9 cellular contexts compared by ENCODE assay signal in the genomic region with DNA sequence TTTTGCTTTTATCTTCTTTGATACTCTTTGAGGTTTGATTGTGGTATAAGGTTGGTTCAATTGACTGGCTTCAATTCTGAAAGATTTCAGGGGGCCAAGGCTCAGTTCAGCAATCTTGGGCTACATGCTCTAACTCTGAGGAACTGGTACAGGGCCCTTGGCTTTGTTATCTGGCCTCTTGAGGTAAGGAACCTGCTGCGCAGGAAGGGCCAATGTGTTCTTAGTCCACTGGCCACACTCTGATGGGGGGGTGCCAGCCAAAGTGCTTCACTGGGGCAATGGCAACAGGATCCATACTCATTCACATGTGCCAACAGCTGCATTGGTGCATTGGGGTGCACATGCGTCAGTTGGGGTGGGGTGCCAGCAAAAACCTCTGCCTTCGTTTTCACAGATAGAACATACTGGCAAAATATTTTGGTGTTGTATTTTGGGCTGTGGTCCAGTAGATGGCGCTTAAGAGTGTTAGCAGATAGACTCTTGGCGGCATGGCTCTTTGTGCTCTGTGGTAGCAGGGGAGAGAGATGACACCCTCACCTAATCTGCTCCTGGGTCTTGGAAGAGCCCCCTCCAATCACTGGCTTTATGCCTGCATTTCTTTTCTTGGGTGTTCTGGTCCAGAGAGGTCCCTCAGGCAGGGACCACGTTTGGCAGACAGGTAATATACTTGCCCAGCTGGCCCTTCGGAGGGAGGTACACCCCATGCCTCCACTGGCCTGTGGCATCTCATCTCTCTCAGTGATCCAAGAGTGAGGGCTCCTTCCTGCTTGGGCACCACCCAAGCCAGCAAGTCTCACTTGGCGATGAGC.
DNase-seq lines count a peak whose midpoint lies in the region; ATAC-seq and TF ChIP-seq lines count a peak whose summit lies in the region.
"Had no signal": no experiment of that assay in that cellular context is flagged by ENCODE, and none has a peak within 500 bp of the region (broad histone marks: within the 10 kb centered on the region; RNA-seq: fewer than 3 reads in every experiment).

No MANE protein-coding gene starts in this region.

- H3K4me2 ChIP-seq in OCI-LY3 (ENCODE audit: low read length): peak overlapping the region; percentile 27

- H3K4me3 ChIP-seq in AG04449 (ENCODE audit: low read depth, low read length) (no peak overlapping the region), OCI-LY3 (ENCODE audit: low read length) (no peak overlapping the region)
- H3K4me3 ChIP-seq: upper lobe of left lung had no signal

- POLR2A ChIA-PET in AG04449 (lab: Yijun Ruan, JAX): no interaction called here

- no peaks in the 10 kb centered on the region for H3K79me2 ChIP-seq in OCI-LY3 (ENCODE audit: low read length)

- peak; percentile 55 for ATAC-seq in HG02678 (IDR thresholded peaks at IDR 0.05; ENCODE audit: unreplicated experiment)

- peak overlapping the region; percentile 89 for H2AFZ ChIP-seq in OCI-LY3 (ENCODE audit: low read depth, low read length)

- H3K27me3 ChIP-seq in OCI-LY3 (ENCODE audit: low read depth, low read length): no peaks in the 10 kb centered on the region
- H3K27me3 ChIP-seq: upper lobe of left lung had no signal

- peak; percentile 45 for TF ChIP-seq CTCF in AG04449 (IDR thresholded peaks at IDR 0.05; ENCODE audit: insufficient read depth, low read length, missing control alignments)
- TF ChIP-seq CTCF in GM10266 (IDR thresholded peaks at IDR 0.05; ENCODE audit: control insufficient read depth, insufficient read depth, low read depth, missing control alignments): peak; percentile 59
- peak; percentile 68 for TF ChIP-seq CTCF in OCI-LY3 (IDR thresholded peaks at IDR 0.05; ENCODE audit: low read depth, low read length)

- no peak overlapping the region for H3K27ac ChIP-seq in OCI-LY3 (ENCODE audit: low read length)
- H3K27ac ChIP-seq: upper lobe of left lung had no signal

- no peaks in the 10 kb centered on the region for H4K20me1 ChIP-seq in OCI-LY3 (ENCODE audit: insufficient read depth, low read length)

- no peaks in the 10 kb centered on the region for H3K36me3 ChIP-seq in OCI-LY3 (replicated peaks; ENCODE audit: low read depth, low read length)
- H3K36me3 ChIP-seq: upper lobe of left lung had no signal

- H3K9ac ChIP-seq in OCI-LY3 (ENCODE audit: low read length): no peak overlapping the region

- CTCF ChIA-PET in AG04449 (lab: Yijun Ruan, JAX): interaction anchor here (0.8 to 4.9 kb wide), 11 partner anchors 10 to 194 kb away, joined by 3 to 99 read pairs (median 5); no protein-coding TSS in a partner anchor

- DNase-seq in AG04449 (ENCODE audit: low read depth, low spot score) (no peak), GM10266 (ENCODE audit: extremely low spot score) (peak; percentile 26), fibroblast of the conjunctiva (ENCODE audit: low read depth) (peak; percentile 10), NCI-H2196 (lab: John Stamatoyannopoulos, UW; ENCODE audit: unreplicated experiment) (no peak), NCI-H2029 (lab: John Stamatoyannopoulos, UW) (no peak), SKM-1 (lab: John Stamatoyannopoulos, UW; ENCODE audit: unreplicated experiment) (no peak)
- DNase-seq: upper lobe of left lung had no signal

- no peaks in the 10 kb centered on the region for H3K9me3 ChIP-seq in OCI-LY3 (ENCODE audit: insufficient read depth, low read length)
- H3K9me3 ChIP-seq: upper lobe of left lung had no signal

- H3K4me1 ChIP-seq in OCI-LY3 (ENCODE audit: low read length): peaks cover 4% of the 10 kb centered on the region; the same call in 1 of the 2 replicates
- H3K4me1 ChIP-seq: upper lobe of left lung had no signal

Comparison
In these comparisons a context has a peak if more than half of its experiments do, and no peak if none do; other contexts are left out.
1. DNase-seq: peak in GM10266 (single experiment) and fibroblast of the conjunctiva (single experiment); none in AG04449 (single experiment), NCI-H2196 (single experiment), NCI-H2029 (single experiment) and SKM-1 (single experiment).
2. Peak in every context shown above with its lines, with median percentiles within 50 percentile points of each other: CTCF ChIP-seq.